In genomic region chr2:230537531-230537976, GRCh38 we compare ENCODE assay signal across 11 cellular contexts.
A peak's percentile ranks its signal among the peaks of the same experiment; 100 is the strongest.
DNase-seq lines count a peak whose midpoint lies in the region; ATAC-seq and TF ChIP-seq lines count a peak whose summit lies in the region.
"Had no signal": no experiment of that assay in that cellular context is flagged by ENCODE, and none has a peak within 500 bp of the region (broad histone marks: within the 10 kb centered on the region; RNA-seq: fewer than 3 reads in every experiment).

No MANE protein-coding gene starts in this region.

- no peak for TF ChIP-seq POLR2A in stomach (IDR thresholded peaks at IDR 0.05)

- no peak overlapping the region for H3K27ac ChIP-seq in CD4-positive, alpha-beta memory T cell (ENCODE audit: low read depth, low read length)
- H3K27ac ChIP-seq in stomach, result no peak overlapping the region

- H3K36me3 Mint-ChIP-seq in CD4-positive, alpha-beta memory T cell, result peaks cover 41 to 44% of the 10 kb centered on the region in 2 donors
- H3K36me3 Mint-ChIP-seq in glutamatergic neuron (ENCODE audit: unreplicated experiment), result no peaks in the 10 kb centered on the region

- no peaks in the 10 kb centered on the region for H3K27me3 Mint-ChIP-seq in CD4-positive, alpha-beta memory T cell
- no peaks in the 10 kb centered on the region for H3K27me3 Mint-ChIP-seq in glutamatergic neuron (ENCODE audit: unreplicated experiment)

- ATAC-seq in GM18520 (IDR thresholded peaks at IDR 0.05; ENCODE audit: unreplicated experiment) (peak; percentile 49), HG02623 (IDR thresholded peaks at IDR 0.05; ENCODE audit: unreplicated experiment) (peak; percentile 67), HG03575 (IDR thresholded peaks at IDR 0.05; ENCODE audit: extremely low read depth, insufficient number of reproducible peaks, low FRiP score, unreplicated experiment) (peak; percentile 53)

- WGBS in stomach, 5 donors, result 74 to 87% (median 83%) methylated on average over 4 of the region's 4 CpGs

- no peak overlapping the region for H3K4me3 ChIP-seq in CD4-positive, alpha-beta memory T cell (ENCODE audit: low read length in 2 of 2)
- H3K4me3 ChIP-seq in stomach, result no peak overlapping the region

- DNase-seq in CD4-positive, alpha-beta memory T cell, result no peak
- DNase-seq in stomach (no peak), DMS114 treated with DMSO at 0.1 percent for 48 hours (lab: John Stamatoyannopoulos, UW; ENCODE audit: unreplicated experiment) (no peak), NCI-H1417 treated with DMSO at 0.1 percent for 48 hours (lab: John Stamatoyannopoulos, UW) (no peak), glutamatergic neuron (no peak)
- DNase-seq: Caco-2, NCI-H1048, nephron progenitor cell had no signal

- peak overlapping the region in 6 of 7 donors; percentile 43 to 84 (median 57) for H3K27ac Mint-ChIP-seq in CD4-positive, alpha-beta memory T cell
- H3K27ac Mint-ChIP-seq in glutamatergic neuron (ENCODE audit: unreplicated experiment), result no peak overlapping the region
- H3K27ac Mint-ChIP-seq: nephron progenitor cell had no signal

- peaks cover 10% of the 10 kb centered on the region for H3K36me3 ChIP-seq in CD4-positive, alpha-beta memory T cell (ENCODE audit: insufficient read depth, low read length)
- H3K36me3 ChIP-seq in stomach, result peaks cover 0 to 39% (median 32%) of the 10 kb centered on the region in 4 donors

- no peak for TF ChIP-seq EP300 in stomach (IDR thresholded peaks at IDR 0.05)

- no peak overlapping the region for H3K4me3 Mint-ChIP-seq in CD4-positive, alpha-beta memory T cell
- no peak overlapping the region for H3K4me3 Mint-ChIP-seq in glutamatergic neuron (ENCODE audit: unreplicated experiment)
- H3K4me3 Mint-ChIP-seq: nephron progenitor cell had no signal

- intact Hi-C loops in CD4-positive, alpha-beta memory T cell (cut with micrococcal nuclease), result no loop called here
- intact Hi-C loops in stomach (cut with DNase I; ENCODE audit: low total_unique reads), result no loop called here

- H3K4me1 Mint-ChIP-seq in CD4-positive, alpha-beta memory T cell, result peaks cover 0 to 8% (median 0%) of the 10 kb centered on the region in 4 donors
- H3K4me1 Mint-ChIP-seq in glutamatergic neuron (ENCODE audit: low read depth, unreplicated experiment), result no peaks in the 10 kb centered on the region
- H3K4me1 Mint-ChIP-seq: nephron progenitor cell had no signal

- no peaks in the 10 kb centered on the region for H3K4me1 ChIP-seq in CD4-positive, alpha-beta memory T cell (ENCODE audit: insufficient read depth, low read length)
- H3K4me1 ChIP-seq in stomach, result no peaks in the 10 kb centered on the region
- H3K4me1 ChIP-seq: Caco-2 had no signal

- H3K27me3 ChIP-seq in CD4-positive, alpha-beta memory T cell (ENCODE audit: insufficient read depth, low read length), result no peaks in the 10 kb centered on the region
- H3K27me3 ChIP-seq in stomach, result no peaks in the 10 kb centered on the region

- no peak for TF ChIP-seq CTCF in stomach (IDR thresholded peaks at IDR 0.05)
- no peak for TF ChIP-seq CTCF in glutamatergic neuron (IDR thresholded peaks at IDR 0.05; ENCODE audit: partially characterized antibody, unreplicated experiment)

- CTCF ChIA-PET in CD4-positive, alpha-beta memory T cell (lab: Charles Lee; ENCODE audit: partially characterized antibody), result no interaction called here

- POLR2A ChIA-PET in CD4-positive, alpha-beta memory T cell (lab: Charles Lee; ENCODE audit: partially characterized antibody), result no interaction called here

- no peaks in the 10 kb centered on the region for H3K9me3 Mint-ChIP-seq in CD4-positive, alpha-beta memory T cell
- no peaks in the 10 kb centered on the region for H3K9me3 Mint-ChIP-seq in glutamatergic neuron (ENCODE audit: unreplicated experiment)
- H3K9me3 Mint-ChIP-seq: nephron progenitor cell had no signal

- H3K9me3 ChIP-seq in CD4-positive, alpha-beta memory T cell (ENCODE audit: control insufficient read depth in 1 of 2, low read length in 2 of 2), result no peaks in the 10 kb centered on the region
- H3K9me3 ChIP-seq in stomach, result peaks cover 0 to 9% (median 3%) of the 10 kb centered on the region in 4 donors
- H3K9me3 ChIP-seq: Caco-2 had no signal
